ENCODE assay signal across 8 cellular contexts in genomic region chr2:230865766-230866703, GRCh38. TPM values are rescaled to one million over a fixed set of nuclear protein-coding genes. Genes with fewer than 3 reads are reported as not detected.
DNase-seq lines count a peak whose midpoint lies in the region; ATAC-seq, FAIRE-seq and TF ChIP-seq lines count a peak whose summit lies in the region.

No MANE protein-coding gene starts in this region.

- peak; percentile 65 for DNase-seq in A673 (ENCODE audit: low spot score)
- no peak for DNase-seq in GM18507 (ENCODE audit: extremely low spot score, insufficient read length, low read depth)
- DNase-seq in activated CD8-positive, alpha-beta memory T cell treated with anti-CD3 and anti-CD28 coated beads, Interleukin-2, amount 10 ng/mL, durations not matched to agents 7 days and 5 days, result peak; percentile 56
- DNase-seq in foreskin fibroblast, result peak in 1 of 2 donors; percentile 60
- peak in 4 of 6 donors; percentile 33 to 81 (median 54) for DNase-seq in pancreas
- DNase-seq in Kasumi-1 (lab: John Stamatoyannopoulos, UW), result no peak
- DNase-seq in adrenal gland, result no peak

- no TSS peak for BruUV-seq in A673 (replicated peaks; lab: Mats Ljungman, UMichigan)

- CTCF ChIA-PET in A673 (lab: Charles Lee), result interaction anchor here (1.1 to 1.8 kb wide), 2 partner anchors 42 to 187 kb away, joined by 5 to 6 read pairs; no protein-coding TSS in a partner anchor
- CTCF ChIA-PET in activated CD8-positive, alpha-beta memory T cell treated with anti-CD3 and anti-CD28 coated beads, Interleukin-2, amount 10 ng/mL, durations not matched to agents 7 days and 5 days (lab: Charles Lee), result interaction anchor here (0.8 to 2.8 kb wide), 16 partner anchors 10 to 187 kb away, joined by 3 to 9 read pairs (median 5); partner anchors contain the start of gene GPR55

- H3K4me3 ChIP-seq in A673 (ENCODE audit: low read depth, low read length, poor library complexity, severe bottlenecking) (peak overlapping the region; percentile 99), foreskin fibroblast (ENCODE audit: low read depth in 1 of 2, low read length in 2 of 2) (peak overlapping the region; percentile 84 to 92), pancreas (peak overlapping the region in 2 of 4 donors; percentile 80 to 93), adrenal gland (peak overlapping the region in 2 of 4 donors; percentile 37 to 75)

- TF ChIP-seq POLR2A in adrenal gland (IDR thresholded peaks at IDR 0.05), result no peak

- H3K27me3 ChIP-seq in A673 (replicated peaks; ENCODE audit: insufficient read depth, low read depth, low read length, poor library complexity) (no peaks in the 10 kb centered on the region), pancreas (no peaks in the 10 kb centered on the region), adrenal gland (peaks cover 7% of the 10 kb centered on the region)

- peak; percentile 39 for FAIRE-seq in GM18507 (lab: Jason Lieb, UNC)
- no peak for FAIRE-seq in pancreas (lab: Jason Lieb, UNC)

- H3K36me3 ChIP-seq in A673 (ENCODE audit: insufficient read depth, low read length, poor library complexity, severe bottlenecking) (no peaks in the 10 kb centered on the region), pancreas (no peaks in the 10 kb centered on the region), adrenal gland (replicated peaks in 1 of 2) (no peaks in the 10 kb centered on the region)

- peaks cover 44% of the 10 kb centered on the region for H3K4me1 Mint-ChIP-seq in activated CD8-positive, alpha-beta memory T cell treated with anti-CD3 and anti-CD28 coated beads, Interleukin-2, amount 10 ng/mL, durations not matched to agents 7 days and 5 days

- TF ChIP-seq CTCF in A673 (conservative IDR thresholded peaks at IDR 0.05; ENCODE audit: low read depth, low read length), result no peak
- no peak for TF ChIP-seq CTCF in foreskin fibroblast (IDR thresholded peaks at IDR 0.05; ENCODE audit: low read depth, low read length)
- TF ChIP-seq CTCF in pancreas (IDR thresholded peaks at IDR 0.05), result no peak
- no peak for TF ChIP-seq CTCF in adrenal gland (IDR thresholded peaks at IDR 0.05)

- H3K4me3 Mint-ChIP-seq in activated CD8-positive, alpha-beta memory T cell treated with anti-CD3 and anti-CD28 coated beads, Interleukin-2, amount 10 ng/mL, durations not matched to agents 7 days and 5 days, result peak overlapping the region; percentile 82

- POLR2A ChIA-PET in A673 (lab: Charles Lee; ENCODE audit: low non-redundant PET), result interaction anchor here (0.6 kb wide), 1 partner anchor 85 kb away, joined by 3 read pairs; no protein-coding TSS in a partner anchor

- peak overlapping the region; percentile 88 for H3K27ac ChIP-seq in A673 (ENCODE audit: low read depth, low read length, poor library complexity, severe bottlenecking)
- peak overlapping the region in 1 of 4 donors; percentile 22 for H3K27ac ChIP-seq in pancreas
- H3K27ac ChIP-seq in adrenal gland, result peak overlapping the region in 2 of 5 donors; percentile 18 to 56

- WGBS in pancreas, 2 donors, result 41 to 43% methylated on average over 30 to 35 of the region's 35 CpGs
- 12 to 16% (median 14%) methylated on average over 22 to 35 of the region's 35 CpGs for WGBS in adrenal gland, 4 donors

- peak overlapping the region; percentile 55 for H3K27ac Mint-ChIP-seq in activated CD8-positive, alpha-beta memory T cell treated with anti-CD3 and anti-CD28 coated beads, Interleukin-2, amount 10 ng/mL, durations not matched to agents 7 days and 5 days

- peaks cover 44% of the 10 kb centered on the region for H3K27me3 Mint-ChIP-seq in activated CD8-positive, alpha-beta memory T cell treated with anti-CD3 and anti-CD28 coated beads, Interleukin-2, amount 10 ng/mL, durations not matched to agents 7 days and 5 days

- H3K4me1 ChIP-seq in A673 (ENCODE audit: insufficient read depth, low read length, poor library complexity, severe bottlenecking) (peaks cover 57% of the 10 kb centered on the region), pancreas (peaks cover 0 to 14% (median 9%) of the 10 kb centered on the region in 3 donors), adrenal gland (replicated peaks in 1 of 2) (peaks cover 0 to 19% of the 10 kb centered on the region in 2 donors)

- H3K9me3 ChIP-seq in A673 (ENCODE audit: low read depth, low read length, poor library complexity, severe bottlenecking), result no peaks in the 10 kb centered on the region
- no peaks in the 10 kb centered on the region for H3K9me3 ChIP-seq in pancreas
- H3K9me3 ChIP-seq in adrenal gland (replicated peaks in 1 of 3), result no peaks in the 10 kb centered on the region

- ATAC-seq in activated CD8-positive, alpha-beta memory T cell treated with anti-CD3 and anti-CD28 coated beads, Interleukin-2, amount 10 ng/mL, durations not matched to agents 7 days and 5 days, result no peak
- ATAC-seq in pancreas, result peak; percentile 30 to 40 (median 37)
- ATAC-seq in GM21737 (IDR thresholded peaks at IDR 0.05; ENCODE audit: unreplicated experiment), result no peak

- no peaks in the 10 kb centered on the region for H3K9me3 Mint-ChIP-seq in activated CD8-positive, alpha-beta memory T cell treated with anti-CD3 and anti-CD28 coated beads, Interleukin-2, amount 10 ng/mL, durations not matched to agents 7 days and 5 days (ENCODE audit: low read depth)

- intact Hi-C loops in A673 (cut with micrococcal nuclease; ENCODE audit: unreplicated experiment) (no loop called here), pancreas (cut with DNase I) (no loop called here), adrenal gland (cut with DNase I) (no loop called here)

- no peaks in the 10 kb centered on the region for H3K36me3 Mint-ChIP-seq in activated CD8-positive, alpha-beta memory T cell treated with anti-CD3 and anti-CD28 coated beads, Interleukin-2, amount 10 ng/mL, durations not matched to agents 7 days and 5 days

RNA-seq across cellular contexts. Expression of gene ITM2C, which starts 1.3 kb away (rescaled TPM):
- total RNA-seq in A673 (2021), result 283 and 293 TPM in 2 replicates
- 100 to 1,000 TPM in 1 of 2 experiments, 10 to 100 TPM in 1; 65.1 to 115 TPM for total RNA-seq in activated CD8-positive, alpha-beta memory T cell treated with anti-CD3 and anti-CD28 coated beads, Interleukin-2, amount 10 ng/mL, durations not matched to agents 7 days and 5 days
- total RNA-seq in pancreas, result 10 to 100 TPM; 26.2 to 68.7 (median 40.3) TPM
- polyA plus RNA-seq in pancreas, result 10 to 100 TPM; 39.0 to 96.3 TPM
- 100 to 1,000 TPM in 1 of 8 donors, 10 to 100 TPM in 7; 16.8 to 107 (median 32.7) TPM for total RNA-seq in adrenal gland
- polyA plus RNA-seq in adrenal gland, result 100 to 1,000 TPM in 1 of 3 donors, 10 to 100 TPM in 2; 31.2 to 131 (median 48.9) TPM

RNA-seq across cellular contexts. Expression of gene GPR55, which starts 59.0 kb away (rescaled TPM):
- total RNA-seq in A673 (2021) (0.19 TPM in 1 of 2 replicates, not detected in the other), pancreas (under 1 TPM in 4 of 6 donors, not detected in 2; 0.03 to 0.12 (median 0.06) TPM), adrenal gland (under 1 TPM in 3 of 8 donors, not detected in 5; 0.08 to 0.18 (median 0.14) TPM)
- 10 to 100 TPM; 42.1 to 58.8 TPM for total RNA-seq in activated CD8-positive, alpha-beta memory T cell treated with anti-CD3 and anti-CD28 coated beads, Interleukin-2, amount 10 ng/mL, durations not matched to agents 7 days and 5 days
- polyA plus RNA-seq in pancreas (under 1 TPM in 1 of 2 donors, not detected in 1; 0.02 TPM), adrenal gland (under 1 TPM in 2 of 3 donors, not detected in 1; 0.07 to 0.24 TPM)

Comparison
In these comparisons a context has a peak if more than half of its experiments do, and no peak if none do; other contexts are left out.
1. DNase-seq: peak in A673 (single experiment), activated CD8-positive, alpha-beta memory T cell treated with anti-CD3 and anti-CD28 coated beads, Interleukin-2, amount 10 ng/mL, durations not matched to agents 7 days and 5 days (single experiment) and pancreas (4 of 6); none in GM18507 (single experiment), Kasumi-1 (0 of 2) and adrenal gland (0 of 7).
2. ATAC-seq: peak in pancreas (4 of 4); none in activated CD8-positive, alpha-beta memory T cell treated with anti-CD3 and anti-CD28 coated beads, Interleukin-2, amount 10 ng/mL, durations not matched to agents 7 days and 5 days (single experiment) and GM21737 (single experiment).
3. RNA of gene GPR55, which starts 59.0 kb away (total RNA-seq): 42.1 to 58.8 TPM in activated CD8-positive, alpha-beta memory T cell treated with anti-CD3 and anti-CD28 coated beads, Interleukin-2, amount 10 ng/mL, durations not matched to agents 7 days and 5 days; 0.19 TPM in A673, 0.08 to 0.18 TPM in adrenal gland and 0.03 to 0.12 TPM in pancreas; every median in the first group is over 10 times any median in the second.